Comparison of ENCODE assay signal across 1 cellular context in the genomic region with DNA sequence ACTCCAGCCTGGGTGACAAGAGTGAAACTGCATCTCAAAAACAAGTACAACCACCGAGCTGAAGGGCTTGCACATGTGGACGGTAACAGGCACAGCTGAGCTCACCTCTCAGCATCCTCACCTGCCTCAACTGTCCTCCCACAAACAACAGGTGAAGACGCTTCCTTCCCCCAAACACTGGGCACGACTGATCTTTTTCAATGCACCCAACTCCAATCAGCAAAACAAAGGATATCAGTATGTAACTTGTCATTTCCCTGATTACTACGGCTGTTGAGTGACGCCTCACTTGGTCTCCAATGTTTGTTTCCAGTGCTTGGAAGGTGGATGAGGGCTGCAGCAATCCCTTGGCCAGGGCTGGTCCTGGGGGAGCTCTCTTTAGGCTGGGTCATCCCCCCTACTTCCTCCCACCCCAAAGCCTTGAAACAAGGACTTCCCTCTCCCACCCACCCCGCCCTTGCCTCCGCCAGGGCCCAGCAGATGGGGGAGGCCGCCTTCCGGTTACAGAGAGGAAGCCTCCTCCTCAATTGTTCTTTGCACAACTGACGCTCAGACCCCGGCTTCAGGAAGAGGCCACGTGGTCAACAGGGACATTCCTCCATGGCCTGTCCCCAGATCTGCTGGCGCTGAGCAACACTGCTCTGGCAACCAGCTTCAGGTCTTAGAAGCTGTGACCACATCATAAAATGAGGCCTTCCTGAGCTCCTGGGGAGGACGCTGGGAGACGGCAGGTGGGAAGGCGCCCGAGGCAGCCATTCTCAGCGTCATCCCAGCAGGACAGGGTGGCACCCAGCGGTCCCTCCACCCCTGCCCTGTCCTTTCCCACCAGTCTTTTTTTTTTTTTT.
A peak's percentile ranks its signal among the peaks of the same experiment; 100 is the strongest.
TF ChIP-seq lines count a peak whose summit lies in the region.

No MANE protein-coding gene starts in this region.

TF ChIP-seq in GM12878, 131 proteins besides CTCF, POLR2A, EP300 and RAD21 (continued from another document and continues in another):
- TF ChIP-seq, protein P1, sequence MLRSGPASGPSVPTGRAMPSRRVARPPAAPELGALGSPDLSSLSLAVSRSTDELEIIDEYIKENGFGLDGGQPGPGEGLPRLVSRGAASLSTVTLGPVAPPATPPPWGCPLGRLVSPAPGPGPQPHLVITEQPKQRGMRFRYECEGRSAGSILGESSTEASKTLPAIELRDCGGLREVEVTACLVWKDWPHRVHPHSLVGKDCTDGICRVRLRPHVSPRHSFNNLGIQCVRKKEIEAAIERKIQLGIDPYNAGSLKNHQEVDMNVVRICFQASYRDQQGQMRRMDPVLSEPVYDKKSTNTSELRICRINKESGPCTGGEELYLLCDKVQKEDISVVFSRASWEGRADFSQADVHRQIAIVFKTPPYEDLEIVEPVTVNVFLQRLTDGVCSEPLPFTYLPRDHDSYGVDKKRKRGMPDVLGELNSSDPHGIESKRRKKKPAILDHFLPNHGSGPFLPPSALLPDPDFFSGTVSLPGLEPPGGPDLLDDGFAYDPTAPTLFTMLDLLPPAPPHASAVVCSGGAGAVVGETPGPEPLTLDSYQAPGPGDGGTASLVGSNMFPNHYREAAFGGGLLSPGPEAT (IDR thresholded peaks at IDR 0.05; ENCODE audit: low read depth) = no peak
- TF ChIP-seq IKZF1 (conservative IDR thresholded peaks at IDR 0.05) = peak; percentile 64
- no peak for TF ChIP-seq SMC3 (IDR thresholded peaks at IDR 0.05; ENCODE audit: borderline replicate concordance, low read length)
- TF ChIP-seq, protein P2, sequence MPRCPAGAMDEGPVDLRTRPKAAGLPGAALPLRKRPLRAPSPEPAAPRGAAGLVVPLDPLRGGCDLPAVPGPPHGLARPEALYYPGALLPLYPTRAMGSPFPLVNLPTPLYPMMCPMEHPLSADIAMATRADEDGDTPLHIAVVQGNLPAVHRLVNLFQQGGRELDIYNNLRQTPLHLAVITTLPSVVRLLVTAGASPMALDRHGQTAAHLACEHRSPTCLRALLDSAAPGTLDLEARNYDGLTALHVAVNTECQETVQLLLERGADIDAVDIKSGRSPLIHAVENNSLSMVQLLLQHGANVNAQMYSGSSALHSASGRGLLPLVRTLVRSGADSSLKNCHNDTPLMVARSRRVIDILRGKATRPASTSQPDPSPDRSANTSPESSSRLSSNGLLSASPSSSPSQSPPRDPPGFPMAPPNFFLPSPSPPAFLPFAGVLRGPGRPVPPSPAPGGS (IDR thresholded peaks at IDR 0.05; ENCODE audit: borderline replicate concordance, insufficient read depth, low read depth, low read length, poor library complexity, severe bottlenecking) = no peak
- TF ChIP-seq, protein P3, sequence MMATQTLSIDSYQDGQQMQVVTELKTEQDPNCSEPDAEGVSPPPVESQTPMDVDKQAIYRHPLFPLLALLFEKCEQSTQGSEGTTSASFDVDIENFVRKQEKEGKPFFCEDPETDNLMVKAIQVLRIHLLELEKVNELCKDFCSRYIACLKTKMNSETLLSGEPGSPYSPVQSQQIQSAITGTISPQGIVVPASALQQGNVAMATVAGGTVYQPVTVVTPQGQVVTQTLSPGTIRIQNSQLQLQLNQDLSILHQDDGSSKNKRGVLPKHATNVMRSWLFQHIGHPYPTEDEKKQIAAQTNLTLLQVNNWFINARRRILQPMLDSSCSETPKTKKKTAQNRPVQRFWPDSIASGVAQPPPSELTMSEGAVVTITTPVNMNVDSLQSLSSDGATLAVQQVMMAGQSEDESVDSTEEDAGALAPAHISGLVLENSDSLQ (IDR thresholded peaks at IDR 0.05) = peak; percentile 76
- TF ChIP-seq, protein P4, sequence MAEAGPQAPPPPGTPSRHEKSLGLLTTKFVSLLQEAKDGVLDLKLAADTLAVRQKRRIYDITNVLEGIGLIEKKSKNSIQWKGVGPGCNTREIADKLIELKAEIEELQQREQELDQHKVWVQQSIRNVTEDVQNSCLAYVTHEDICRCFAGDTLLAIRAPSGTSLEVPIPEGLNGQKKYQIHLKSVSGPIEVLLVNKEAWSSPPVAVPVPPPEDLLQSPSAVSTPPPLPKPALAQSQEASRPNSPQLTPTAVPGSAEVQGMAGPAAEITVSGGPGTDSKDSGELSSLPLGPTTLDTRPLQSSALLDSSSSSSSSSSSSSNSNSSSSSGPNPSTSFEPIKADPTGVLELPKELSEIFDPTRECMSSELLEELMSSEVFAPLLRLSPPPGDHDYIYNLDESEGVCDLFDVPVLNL (IDR thresholded peaks at IDR 0.05; ENCODE audit: low read depth, low read length) = no peak
- TF ChIP-seq, protein P5, sequence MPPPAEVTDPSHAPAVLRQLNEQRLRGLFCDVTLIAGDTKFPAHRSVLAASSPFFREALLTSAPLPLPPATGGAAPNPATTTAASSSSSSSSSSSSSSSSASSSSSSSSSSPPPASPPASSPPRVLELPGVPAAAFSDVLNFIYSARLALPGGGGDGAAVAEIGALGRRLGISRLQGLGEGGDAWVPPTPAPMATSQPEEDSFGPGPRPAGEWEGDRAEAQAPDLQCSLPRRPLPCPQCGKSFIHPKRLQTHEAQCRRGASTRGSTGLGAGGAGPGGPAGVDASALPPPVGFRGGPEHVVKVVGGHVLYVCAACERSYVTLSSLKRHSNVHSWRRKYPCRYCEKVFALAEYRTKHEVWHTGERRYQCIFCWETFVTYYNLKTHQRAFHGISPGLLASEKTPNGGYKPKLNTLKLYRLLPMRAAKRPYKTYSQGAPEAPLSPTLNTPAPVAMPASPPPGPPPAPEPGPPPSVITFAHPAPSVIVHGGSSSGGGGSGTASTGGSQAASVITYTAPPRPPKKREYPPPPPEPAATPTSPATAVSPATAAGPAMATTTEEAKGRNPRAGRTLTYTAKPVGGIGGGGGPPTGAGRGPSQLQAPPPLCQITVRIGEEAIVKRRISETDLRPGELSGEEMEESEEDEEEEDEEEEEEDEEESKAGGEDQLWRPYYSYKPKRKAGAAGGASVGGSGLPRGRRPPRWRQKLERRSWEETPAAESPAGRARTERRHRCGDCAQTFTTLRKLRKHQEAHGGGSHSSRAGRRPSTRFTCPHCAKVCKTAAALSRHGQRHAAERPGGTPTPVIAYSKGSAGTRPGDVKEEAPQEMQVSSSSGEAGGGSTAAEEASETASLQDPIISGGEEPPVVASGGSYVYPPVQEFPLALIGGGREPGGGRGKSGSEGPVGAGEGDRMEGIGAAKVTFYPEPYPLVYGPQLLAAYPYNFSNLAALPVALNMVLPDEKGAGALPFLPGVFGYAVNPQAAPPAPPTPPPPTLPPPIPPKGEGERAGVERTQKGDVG (CRISPR knock-in tag; IDR thresholded peaks at IDR 0.05) = no peak
- TF ChIP-seq CHD4 (IDR thresholded peaks at IDR 0.05) = no peak
- TF ChIP-seq, protein P6, sequence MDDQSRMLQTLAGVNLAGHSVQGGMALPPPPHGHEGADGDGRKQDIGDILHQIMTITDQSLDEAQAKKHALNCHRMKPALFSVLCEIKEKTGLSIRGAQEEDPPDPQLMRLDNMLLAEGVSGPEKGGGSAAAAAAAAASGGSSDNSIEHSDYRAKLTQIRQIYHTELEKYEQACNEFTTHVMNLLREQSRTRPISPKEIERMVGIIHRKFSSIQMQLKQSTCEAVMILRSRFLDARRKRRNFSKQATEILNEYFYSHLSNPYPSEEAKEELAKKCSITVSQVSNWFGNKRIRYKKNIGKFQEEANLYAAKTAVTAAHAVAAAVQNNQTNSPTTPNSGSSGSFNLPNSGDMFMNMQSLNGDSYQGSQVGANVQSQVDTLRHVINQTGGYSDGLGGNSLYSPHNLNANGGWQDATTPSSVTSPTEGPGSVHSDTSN (IDR thresholded peaks at IDR 0.05; ENCODE audit: insufficient replicate concordance, low read depth, low read length) = peak; percentile 54
- TF ChIP-seq RBBP5 (conservative IDR thresholded peaks at IDR 0.05) = no peak
- no peak for TF ChIP-seq PAX8 (IDR thresholded peaks at IDR 0.05)
- peak; percentile 53 for TF ChIP-seq YY1 (IDR thresholded peaks at IDR 0.05; ENCODE audit: low read depth, low read length)
- TF ChIP-seq NFIC (IDR thresholded peaks at IDR 0.05; ENCODE audit: low read depth, low read length) = no peak
- TF ChIP-seq, protein P7, sequence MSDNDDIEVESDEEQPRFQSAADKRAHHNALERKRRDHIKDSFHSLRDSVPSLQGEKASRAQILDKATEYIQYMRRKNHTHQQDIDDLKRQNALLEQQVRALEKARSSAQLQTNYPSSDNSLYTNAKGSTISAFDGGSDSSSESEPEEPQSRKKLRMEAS (IDR thresholded peaks at IDR 0.05; ENCODE audit: low read depth, low read length) = peak; percentile 74
- TF ChIP-seq, protein P8, sequence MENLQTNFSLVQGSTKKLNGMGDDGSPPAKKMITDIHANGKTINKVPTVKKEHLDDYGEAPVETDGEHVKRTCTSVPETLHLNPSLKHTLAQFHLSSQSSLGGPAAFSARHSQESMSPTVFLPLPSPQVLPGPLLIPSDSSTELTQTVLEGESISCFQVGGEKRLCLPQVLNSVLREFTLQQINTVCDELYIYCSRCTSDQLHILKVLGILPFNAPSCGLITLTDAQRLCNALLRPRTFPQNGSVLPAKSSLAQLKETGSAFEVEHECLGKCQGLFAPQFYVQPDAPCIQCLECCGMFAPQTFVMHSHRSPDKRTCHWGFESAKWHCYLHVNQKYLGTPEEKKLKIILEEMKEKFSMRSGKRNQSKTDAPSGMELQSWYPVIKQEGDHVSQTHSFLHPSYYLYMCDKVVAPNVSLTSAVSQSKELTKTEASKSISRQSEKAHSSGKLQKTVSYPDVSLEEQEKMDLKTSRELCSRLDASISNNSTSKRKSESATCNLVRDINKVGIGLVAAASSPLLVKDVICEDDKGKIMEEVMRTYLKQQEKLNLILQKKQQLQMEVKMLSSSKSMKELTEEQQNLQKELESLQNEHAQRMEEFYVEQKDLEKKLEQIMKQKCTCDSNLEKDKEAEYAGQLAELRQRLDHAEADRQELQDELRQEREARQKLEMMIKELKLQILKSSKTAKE (IDR thresholded peaks at IDR 0.05; ENCODE audit: low read depth, poor library complexity, severe bottlenecking) = no peak
- TF ChIP-seq, protein P9, sequence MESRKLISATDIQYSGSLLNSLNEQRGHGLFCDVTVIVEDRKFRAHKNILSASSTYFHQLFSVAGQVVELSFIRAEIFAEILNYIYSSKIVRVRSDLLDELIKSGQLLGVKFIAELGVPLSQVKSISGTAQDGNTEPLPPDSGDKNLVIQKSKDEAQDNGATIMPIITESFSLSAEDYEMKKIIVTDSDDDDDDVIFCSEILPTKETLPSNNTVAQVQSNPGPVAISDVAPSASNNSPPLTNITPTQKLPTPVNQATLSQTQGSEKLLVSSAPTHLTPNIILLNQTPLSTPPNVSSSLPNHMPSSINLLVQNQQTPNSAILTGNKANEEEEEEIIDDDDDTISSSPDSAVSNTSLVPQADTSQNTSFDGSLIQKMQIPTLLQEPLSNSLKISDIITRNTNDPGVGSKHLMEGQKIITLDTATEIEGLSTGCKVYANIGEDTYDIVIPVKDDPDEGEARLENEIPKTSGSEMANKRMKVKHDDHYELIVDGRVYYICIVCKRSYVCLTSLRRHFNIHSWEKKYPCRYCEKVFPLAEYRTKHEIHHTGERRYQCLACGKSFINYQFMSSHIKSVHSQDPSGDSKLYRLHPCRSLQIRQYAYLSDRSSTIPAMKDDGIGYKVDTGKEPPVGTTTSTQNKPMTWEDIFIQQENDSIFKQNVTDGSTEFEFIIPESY (IDR thresholded peaks at IDR 0.05) = no peak
- TF ChIP-seq ZNF217 (IDR thresholded peaks at IDR 0.05) = no peak
- TF ChIP-seq YBX1 (IDR thresholded peaks at IDR 0.05) = no peak
- TF ChIP-seq, protein P10, sequence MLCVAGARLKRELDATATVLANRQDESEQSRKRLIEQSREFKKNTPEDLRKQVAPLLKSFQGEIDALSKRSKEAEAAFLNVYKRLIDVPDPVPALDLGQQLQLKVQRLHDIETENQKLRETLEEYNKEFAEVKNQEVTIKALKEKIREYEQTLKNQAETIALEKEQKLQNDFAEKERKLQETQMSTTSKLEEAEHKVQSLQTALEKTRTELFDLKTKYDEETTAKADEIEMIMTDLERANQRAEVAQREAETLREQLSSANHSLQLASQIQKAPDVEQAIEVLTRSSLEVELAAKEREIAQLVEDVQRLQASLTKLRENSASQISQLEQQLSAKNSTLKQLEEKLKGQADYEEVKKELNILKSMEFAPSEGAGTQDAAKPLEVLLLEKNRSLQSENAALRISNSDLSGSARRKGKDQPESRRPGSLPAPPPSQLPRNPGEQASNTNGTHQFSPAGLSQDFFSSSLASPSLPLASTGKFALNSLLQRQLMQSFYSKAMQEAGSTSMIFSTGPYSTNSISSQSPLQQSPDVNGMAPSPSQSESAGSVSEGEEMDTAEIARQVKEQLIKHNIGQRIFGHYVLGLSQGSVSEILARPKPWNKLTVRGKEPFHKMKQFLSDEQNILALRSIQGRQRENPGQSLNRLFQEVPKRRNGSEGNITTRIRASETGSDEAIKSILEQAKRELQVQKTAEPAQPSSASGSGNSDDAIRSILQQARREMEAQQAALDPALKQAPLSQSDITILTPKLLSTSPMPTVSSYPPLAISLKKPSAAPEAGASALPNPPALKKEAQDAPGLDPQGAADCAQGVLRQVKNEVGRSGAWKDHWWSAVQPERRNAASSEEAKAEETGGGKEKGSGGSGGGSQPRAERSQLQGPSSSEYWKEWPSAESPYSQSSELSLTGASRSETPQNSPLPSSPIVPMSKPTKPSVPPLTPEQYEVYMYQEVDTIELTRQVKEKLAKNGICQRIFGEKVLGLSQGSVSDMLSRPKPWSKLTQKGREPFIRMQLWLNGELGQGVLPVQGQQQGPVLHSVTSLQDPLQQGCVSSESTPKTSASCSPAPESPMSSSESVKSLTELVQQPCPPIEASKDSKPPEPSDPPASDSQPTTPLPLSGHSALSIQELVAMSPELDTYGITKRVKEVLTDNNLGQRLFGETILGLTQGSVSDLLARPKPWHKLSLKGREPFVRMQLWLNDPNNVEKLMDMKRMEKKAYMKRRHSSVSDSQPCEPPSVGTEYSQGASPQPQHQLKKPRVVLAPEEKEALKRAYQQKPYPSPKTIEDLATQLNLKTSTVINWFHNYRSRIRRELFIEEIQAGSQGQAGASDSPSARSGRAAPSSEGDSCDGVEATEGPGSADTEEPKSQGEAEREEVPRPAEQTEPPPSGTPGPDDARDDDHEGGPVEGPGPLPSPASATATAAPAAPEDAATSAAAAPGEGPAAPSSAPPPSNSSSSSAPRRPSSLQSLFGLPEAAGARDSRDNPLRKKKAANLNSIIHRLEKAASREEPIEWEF (IDR thresholded peaks at IDR 0.05; ENCODE audit: insufficient replicate concordance, low read depth, low read length) = no peak
- no peak for TF ChIP-seq ZNF384 (IDR thresholded peaks at IDR 0.05; ENCODE audit: borderline replicate concordance, low read depth, low read length)
- TF ChIP-seq, protein P11, sequence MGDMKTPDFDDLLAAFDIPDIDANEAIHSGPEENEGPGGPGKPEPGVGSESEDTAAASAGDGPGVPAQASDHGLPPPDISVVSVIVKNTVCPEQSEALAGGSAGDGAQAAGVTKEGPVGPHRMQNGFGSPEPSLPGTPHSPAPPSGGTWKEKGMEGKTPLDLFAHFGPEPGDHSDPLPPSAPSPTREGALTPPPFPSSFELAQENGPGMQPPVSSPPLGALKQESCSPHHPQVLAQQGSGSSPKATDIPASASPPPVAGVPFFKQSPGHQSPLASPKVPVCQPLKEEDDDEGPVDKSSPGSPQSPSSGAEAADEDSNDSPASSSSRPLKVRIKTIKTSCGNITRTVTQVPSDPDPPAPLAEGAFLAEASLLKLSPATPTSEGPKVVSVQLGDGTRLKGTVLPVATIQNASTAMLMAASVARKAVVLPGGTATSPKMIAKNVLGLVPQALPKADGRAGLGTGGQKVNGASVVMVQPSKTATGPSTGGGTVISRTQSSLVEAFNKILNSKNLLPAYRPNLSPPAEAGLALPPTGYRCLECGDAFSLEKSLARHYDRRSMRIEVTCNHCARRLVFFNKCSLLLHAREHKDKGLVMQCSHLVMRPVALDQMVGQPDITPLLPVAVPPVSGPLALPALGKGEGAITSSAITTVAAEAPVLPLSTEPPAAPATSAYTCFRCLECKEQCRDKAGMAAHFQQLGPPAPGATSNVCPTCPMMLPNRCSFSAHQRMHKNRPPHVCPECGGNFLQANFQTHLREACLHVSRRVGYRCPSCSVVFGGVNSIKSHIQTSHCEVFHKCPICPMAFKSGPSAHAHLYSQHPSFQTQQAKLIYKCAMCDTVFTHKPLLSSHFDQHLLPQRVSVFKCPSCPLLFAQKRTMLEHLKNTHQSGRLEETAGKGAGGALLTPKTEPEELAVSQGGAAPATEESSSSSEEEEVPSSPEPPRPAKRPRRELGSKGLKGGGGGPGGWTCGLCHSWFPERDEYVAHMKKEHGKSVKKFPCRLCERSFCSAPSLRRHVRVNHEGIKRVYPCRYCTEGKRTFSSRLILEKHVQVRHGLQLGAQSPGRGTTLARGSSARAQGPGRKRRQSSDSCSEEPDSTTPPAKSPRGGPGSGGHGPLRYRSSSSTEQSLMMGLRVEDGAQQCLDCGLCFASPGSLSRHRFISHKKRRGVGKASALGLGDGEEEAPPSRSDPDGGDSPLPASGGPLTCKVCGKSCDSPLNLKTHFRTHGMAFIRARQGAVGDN (IDR thresholded peaks at IDR 0.05) = peak; percentile 92
